8 cellular contexts compared by ENCODE assay signal in the genomic region with DNA sequence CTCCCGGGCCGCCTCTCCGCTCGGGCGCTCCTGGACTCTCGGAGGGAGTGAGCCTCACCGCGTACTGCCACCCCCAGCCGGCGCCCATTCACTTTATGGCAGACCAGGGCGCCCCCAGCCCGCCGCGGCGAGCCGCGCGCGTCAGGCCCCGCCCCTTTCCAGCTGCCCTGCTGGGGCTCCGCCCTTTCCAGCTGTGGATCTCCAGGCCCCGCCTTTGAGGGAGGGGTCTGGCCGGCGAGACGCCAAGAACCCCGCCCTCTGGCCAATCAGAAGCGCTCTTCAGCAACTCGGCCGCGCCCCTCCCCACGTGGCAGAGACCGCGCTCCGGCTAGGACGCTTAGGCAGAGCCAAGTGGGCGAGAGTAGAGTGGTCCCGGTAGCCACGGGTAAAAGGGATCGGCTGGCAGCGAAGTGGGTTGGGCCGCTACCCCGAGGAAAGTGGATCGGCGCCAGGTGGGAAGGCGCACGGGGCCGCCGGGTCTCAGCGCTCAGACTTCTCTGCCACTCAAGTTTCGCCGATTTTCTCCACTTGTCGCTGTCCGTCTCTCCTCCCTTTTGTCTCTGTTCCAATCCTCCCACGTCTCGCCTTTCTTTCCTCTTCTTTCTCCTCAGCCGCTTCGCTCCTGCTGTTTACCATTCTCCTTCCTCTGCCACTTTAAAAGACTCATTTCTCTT. TPM values are rescaled to one million over a fixed set of nuclear protein-coding genes. Genes with fewer than 3 reads are reported as not detected.
A peak's percentile ranks its signal among the peaks of the same experiment; 100 is the strongest.
DNase-seq lines count a peak whose midpoint lies in the region; ATAC-seq, FAIRE-seq and TF ChIP-seq lines count a peak whose summit lies in the region.

Gene PITX3 (minus strand): TSS at position 69 of the 674 bp plus-strand sequence. CDS start 9,432 bp downstream, outside the sequence.

- H3K4me3 ChIP-seq in HCT116 (replicated peaks in 1 of 2; ENCODE audit: low read depth in 1 of 2, low read length in 2 of 2) (peak within 1 kb of the TSS; percentile 38 to 60), keratinocyte (ENCODE audit: control insufficient read depth in 2 of 3, extremely low read depth in 1 of 3, insufficient read depth in 2 of 3, low read depth in 1 of 3, low read length in 3 of 3) (peak within 1 kb of the TSS; percentile 53 to 74 (median 63))

- H3K9me2 ChIP-seq in HCT116 (ENCODE audit: insufficient read depth): no peaks in the 10 kb centered on the region

- H3K4me1 ChIP-seq in HCT116 (ENCODE audit: control insufficient read depth in 1 of 2, insufficient read depth in 2 of 2, low read length in 2 of 2): peaks cover 15 to 41% of the 10 kb centered on the region in 2 experiments
- peaks cover 26% of the 10 kb centered on the region for H3K4me1 ChIP-seq in keratinocyte (ENCODE audit: control insufficient read depth, extremely low read depth, insufficient read depth, low read length)

- DNase-seq in GDM1 (lab: John Stamatoyannopoulos, UW): peak; percentile 80
- DNase-seq in HCT116 (ENCODE audit: low read depth, low spot score): peak; percentile 90
- DNase-seq in NCI-H1436 treated with DMSO at 0.1 percent for 48 hours (lab: John Stamatoyannopoulos, UW): peak; percentile 43
- DNase-seq in central memory CD4-positive, alpha-beta T cell: peak; percentile 86
- DNase-seq in keratinocyte (ENCODE audit: low read depth, low spot score): peak; percentile 64
- peak; percentile 78 to 90 for DNase-seq in stimulated activated CD4-positive, alpha-beta T cell treated with anti-CD3 and anti-CD28 coated beads, Interleukin-12 subunit alpha, Interleukin-12 subunit beta, amount 100 ng/mL, for 24 hours (ENCODE audit: low read depth in 2 of 2)

- H3K36me3 ChIP-seq in HCT116 (ENCODE audit: control insufficient read depth in 1 of 2, insufficient read depth in 2 of 2, low read length in 2 of 2) (no peaks in the 10 kb centered on the region), keratinocyte (ENCODE audit: control insufficient read depth in 2 of 2, extremely low read depth in 1 of 2, insufficient read depth in 2 of 2, low read length in 2 of 2) (no peaks in the 10 kb centered on the region)

- peak within 1 kb of the TSS; percentile 89 for H3K4me2 ChIP-seq in HCT116 (ENCODE audit: low read length)
- peak within 1 kb of the TSS; percentile 92 for H3K4me2 ChIP-seq in keratinocyte (ENCODE audit: control insufficient read depth, extremely low read depth, insufficient read depth, low read depth, low read length)

- peak; percentile 9 for FAIRE-seq in keratinocyte (lab: Jason Lieb, UNC)

- intact Hi-C loops in HCT116 (cut with micrococcal nuclease): no loop called here

- RAD21 ChIA-PET in HCT116 (lab: Charles Lee; ENCODE audit: low non-redundant PET in 1 of 2, low total read pairs in 2 of 2, uncharacterized antibody in 2 of 2, unreplicated experiment in 2 of 2): interaction anchor here in 1 of 2 experiments (1.0 kb wide), 1 partner anchor 10 kb away, joined by 5 read pairs; no protein-coding TSS in a partner anchor

- H3K9me3 ChIP-seq in HCT116 (ENCODE audit: control insufficient read depth in 1 of 2, insufficient read depth in 1 of 2, low read depth in 1 of 2, low read length in 2 of 2) (no peaks in the 10 kb centered on the region), keratinocyte (ENCODE audit: control insufficient read depth, low read depth, low read length) (no peaks in the 10 kb centered on the region)

- dilution Hi-C loops in keratinocyte (cut with MboI; ENCODE audit: extremely low pct_ligation_motif_present, low sequenced_read_pairs): no loop called here

- no peak for TF ChIP-seq RAD21 in HCT116 (IDR thresholded peaks at IDR 0.05; ENCODE audit: low read depth)

- CTCF ChIA-PET in HCT116 (lab: Charles Lee): interaction anchor here (0.6 to 2.9 kb wide), 3 partner anchors 11 to 105 kb away, joined by 3 to 62 read pairs (median 4); no protein-coding TSS in a partner anchor

- H4K20me1 ChIP-seq in HCT116 (ENCODE audit: insufficient read depth): peaks cover 6% of the 10 kb centered on the region; the same call in 1 of the 2 replicates
- peaks cover 4% of the 10 kb centered on the region for H4K20me1 ChIP-seq in keratinocyte (ENCODE audit: control insufficient read depth, extremely low read depth, insufficient read depth, low read length)

- H2AFZ ChIP-seq in HCT116 (ENCODE audit: low read depth, low read length, poor library complexity, severe bottlenecking) (no peak within 1 kb of the TSS), keratinocyte (ENCODE audit: control insufficient read depth, low read length) (peak within 1 kb of the TSS; percentile 93)

- no TSS peak for BruUV-seq in HCT116 (replicated peaks; lab: Mats Ljungman, UMichigan)

- TF ChIP-seq CTCF in HCT116 (IDR thresholded peaks at IDR 0.05 in 2 of 3, conservative IDR thresholded peaks at IDR 0.05 in 1 of 3; ENCODE audit: borderline replicate concordance in 1 of 3, insufficient read depth in 1 of 3, low read depth in 2 of 3, low read length in 2 of 3) (no peak), keratinocyte (optimal IDR thresholded peaks at IDR 0.05 in 1 of 3, IDR thresholded peaks at IDR 0.05 in 1 of 3, conservative IDR thresholded peaks at IDR 0.05 in 1 of 3; ENCODE audit: extremely low read depth in 1 of 3, insufficient read depth in 2 of 3, low read length in 3 of 3) (no peak)

- no peaks in the 10 kb centered on the region for H3K9me1 ChIP-seq in keratinocyte (ENCODE audit: control insufficient read depth, extremely low read depth, insufficient read depth, low read length)

- H3K79me2 ChIP-seq in HCT116 (ENCODE audit: insufficient read depth, low read length) (peaks cover 11% of the 10 kb centered on the region), keratinocyte (ENCODE audit: control insufficient read depth, insufficient read depth, low read length) (peaks cover 11% of the 10 kb centered on the region)

- peak; percentile 64 for ATAC-seq in HCT116
- ATAC-seq in activated CD4-positive, CD25-positive, alpha-beta regulatory T cell treated with anti-CD3 and anti-CD28 coated beads, Interleukin-2, amount 50 U/mL, for 24 hours: peak; percentile 50 to 51
- no peak for ATAC-seq in HG03565 (IDR thresholded peaks at IDR 0.05; ENCODE audit: unreplicated experiment)

- peak within 1 kb of the TSS; percentile 52 for H3K9ac ChIP-seq in HCT116 (ENCODE audit: low read length)
- peak within 1 kb of the TSS; percentile 59 for H3K9ac ChIP-seq in keratinocyte (ENCODE audit: control insufficient read depth, extremely low read depth, insufficient read depth, low read length)

- POLR2A ChIA-PET in HCT116 (lab: Charles Lee): interaction anchor here (1.4 to 1.5 kb wide), 2 partner anchors 9 to 11 kb away, joined by 4 to 5 read pairs; no protein-coding TSS in a partner anchor

- TF ChIP-seq POLR2A in HCT116 (IDR thresholded peaks at IDR 0.05; ENCODE audit: borderline replicate concordance, extremely low read depth, insufficient read depth, insufficient read length): no peak

- H3K27me3 ChIP-seq in HCT116 (ENCODE audit: insufficient read depth, low read length): no peaks in the 10 kb centered on the region
- peaks cover 13% of the 10 kb centered on the region for H3K27me3 ChIP-seq in keratinocyte (ENCODE audit: control insufficient read depth, extremely low read depth, insufficient read depth, low read length)

- H3K27ac ChIP-seq in HCT116 (ENCODE audit: low read depth, low read length): no peak within 1 kb of the TSS; the same call in 1 of the 2 replicates
- H3K27ac ChIP-seq in keratinocyte (ENCODE audit: control insufficient read depth, insufficient read depth, low read length): no peak within 1 kb of the TSS

TF ChIP-seq in HCT116, 20 proteins besides CTCF, POLR2A, EP300 and RAD21:
- no peak for TF ChIP-seq EZH2 (IDR thresholded peaks at IDR 0.05)
- TF ChIP-seq ELF1 (IDR thresholded peaks at IDR 0.05; ENCODE audit: borderline replicate concordance, low read depth): no peak
- TF ChIP-seq SIN3A (IDR thresholded peaks at IDR 0.05; ENCODE audit: low read depth): no peak
- no peak for TF ChIP-seq CEBPB (IDR thresholded peaks at IDR 0.05; ENCODE audit: low read depth)
- TF ChIP-seq SRF (IDR thresholded peaks at IDR 0.05; ENCODE audit: low read depth): no peak

RNA-seq across cellular contexts. Expression of gene PITX3, which starts in this region (rescaled TPM):
- total RNA-seq in HCT116 (2021; ENCODE audit: unreplicated experiment): 1.9 TPM
- 0.87 and 1.2 TPM in 2 replicates for polyA plus RNA-seq in HCT116 (2012)
- polyA plus RNA-seq in keratinocyte: not detected in 3 replicates
- not detected for polyA plus RNA-seq in keratinocyte (2011; ENCODE audit: low read depth)
- not detected in 2 replicates for polyA plus RNA-seq in keratinocyte (2011; cell fraction: cytosol; rRNA removed)
- polyA plus RNA-seq in keratinocyte (2011; cell fraction: nucleus; rRNA removed): not detected in 2 replicates
- polyA plus RNA-seq in keratinocyte (2012; ENCODE audit: low replicate concordance): not detected in 2 replicates
- polyA minus RNA-seq in keratinocyte: not detected in 3 replicates
- not detected for polyA minus RNA-seq in keratinocyte (2011; cell fraction: cytosol; rRNA and poly(A)+ RNA removed)
- not detected in 2 replicates for polyA minus RNA-seq in keratinocyte (2011; cell fraction: nucleus; rRNA and poly(A)+ RNA removed)

Comparison
In these comparisons a context has a peak if more than half of its experiments do, and no peak if none do; other contexts are left out.
1. Peak in DNase-seq, H3K4me3 ChIP-seq, H3K9ac ChIP-seq and H3K4me2 ChIP-seq in keratinocyte; RNA of the gene not detected or under 1 TPM.